ENCODE assay signal across 20 cellular contexts in genomic region chr2:109299466-109299865, GRCh38.
"Had no signal": no experiment of that assay in that cellular context is flagged by ENCODE, and none has a peak within 500 bp of the region (broad histone marks: within the 10 kb centered on the region; RNA-seq: fewer than 3 reads in every experiment).

No MANE protein-coding gene starts in this region.

- DNase-seq: activated CD4-positive, alpha-beta T cell treated with anti-CD3 and anti-CD28 coated beads, Interleukin-2, amount 50 U/mL, for 1 hour; activated CD4-positive, CD25-positive, alpha-beta regulatory T cell treated with anti-CD3 and anti-CD28 coated beads, Interleukin-2, amount 50 U/mL, for 72 hours; activated CD8-positive, alpha-beta memory T cell treated with anti-CD3 and anti-CD28 coated beads for 24 hours; activated CD8-positive, alpha-beta memory T cell treated with anti-CD3 and anti-CD28 coated beads, Interleukin-2, amount 50 U/mL, for 48 hours; activated effector memory CD4-positive, alpha-beta T cell treated with Interleukin-2 at 50 U/mL for 16 hours; activated naive CD4-positive, alpha-beta T cell treated with anti-CD3 and anti-CD28 coated beads, Interleukin-2, amount 10 ng/mL, durations not matched to agents 7 days and 5 days; activated naive CD8-positive, alpha-beta T cell treated with anti-CD3 and anti-CD28 coated beads, Interleukin-2, amount 50 U/mL, for 24 hours; activated T-cell treated with anti-CD3 and anti-CD28 coated beads, Interleukin-2, amount 50 U/mL, for 48 hours; brain microvascular endothelial cell; effector CD8-positive, alpha-beta T cell; stimulated activated CD4-positive, alpha-beta T cell treated with anti-CD3 and anti-CD28 coated beads, Interleukin-12 subunit alpha, Interleukin-12 subunit beta, amount 100 ng/mL, for 4 hours; stimulated activated CD4-positive, alpha-beta T cell treated with anti-CD3 and anti-CD28 coated beads, Interleukin-1b, Interleukin-23, amount 100 ng/mL, for 48 hours; stimulated activated naive CD4-positive, alpha-beta T cell treated with Interleukin-2 at 50 U/mL for 16 hours; T-helper 2 cell had no signal

- H3K27me3 ChIP-seq: brain microvascular endothelial cell, esophagus muscularis mucosa, hepatocyte, neutrophil, tibial nerve had no signal

- H2AFZ ChIP-seq: hepatocyte had no signal

- ATAC-seq: activated naive CD8-positive, alpha-beta T cell treated with anti-CD3 and anti-CD28 coated beads, Interleukin-2, amount 50 U/mL, for 24 hours; natural killer cell treated with Interleukin-12 subunit alpha and Interleukin-12 subunit beta and Interleukin-15 and Interleukin-18, amount 100 ng/mL, for 72 hours had no signal

- H3K4me2 ChIP-seq: hepatocyte had no signal

- H3K4me3 ChIP-seq: esophagus muscularis mucosa, hepatocyte, tibial nerve had no signal

- H3K36me3 ChIP-seq: brain microvascular endothelial cell, esophagus muscularis mucosa, neutrophil, tibial nerve had no signal

- H3K9me3 ChIP-seq: esophagus muscularis mucosa, neutrophil had no signal

- H3K79me2 ChIP-seq: hepatocyte had no signal

- H3K27ac ChIP-seq: brain microvascular endothelial cell, esophagus muscularis mucosa, hepatocyte, neutrophil, tibial nerve, VCaP had no signal
